Comparison of ENCODE assay signal across 11 cellular contexts in genomic region chr4:5524900-5525299, GRCh38.
DNase-seq lines count a peak whose midpoint lies in the region; ATAC-seq and TF ChIP-seq lines count a peak whose summit lies in the region.
"Had no signal": no experiment of that assay in that cellular context is flagged by ENCODE, and none has a peak within 500 bp of the region (broad histone marks: within the 10 kb centered on the region; RNA-seq: fewer than 3 reads in every experiment).

No MANE protein-coding gene starts in this region.

- no peak for ATAC-seq in HG03439 (IDR thresholded peaks at IDR 0.05; ENCODE audit: unreplicated experiment)
- ATAC-seq: activated T-cell treated with anti-CD3 and anti-CD28 coated beads, Interleukin-2, amount 50 U/mL, for 4 hours; Panc1 had no signal

- TF ChIP-seq CTCF in HFF-Myc (IDR thresholded peaks at IDR 0.05; ENCODE audit: low read depth, low read length, missing control alignments) (no peak), fibroblast of pulmonary artery (IDR thresholded peaks at IDR 0.05; ENCODE audit: low read length, missing control alignments) (no peak)

- H3K4me3 ChIP-seq in HFF-Myc (replicated peaks; ENCODE audit: low read depth, low read length): no peak overlapping the region
- H3K4me3 ChIP-seq in fibroblast of pulmonary artery (replicated peaks; ENCODE audit: low read depth, low read length): no peak overlapping the region
- H3K4me3 ChIP-seq: HAP-1 had no signal

- DNase-seq in HFF-Myc (ENCODE audit: extremely low read depth, low read depth): peak; percentile 27
- DNase-seq in T1000 (lab: John Stamatoyannopoulos, UW): peak; percentile 23
- peak; percentile 64 for DNase-seq in fibroblast of pulmonary artery (ENCODE audit: low read depth)
- DNase-seq in retina: peak; percentile 81
- no peak for DNase-seq in DMS114 treated with DMSO at 0.1 percent for 48 hours (lab: John Stamatoyannopoulos, UW; ENCODE audit: unreplicated experiment)
- no peak for DNase-seq in SIG-M5 treated with dmso at 0.1 percent for 504 hours (lab: John Stamatoyannopoulos, UW; ENCODE audit: unreplicated experiment)
- DNase-seq: activated T-cell treated with anti-CD3 and anti-CD28 coated beads, Interleukin-2, amount 50 U/mL, for 4 hours; NCI-H1105 treated with DMSO at 0.1 percent for 48 hours had no signal

Comparison
In these comparisons a context has a peak if more than half of its experiments do, and no peak if none do; other contexts are left out.
1. DNase-seq: peak in HFF-Myc (single experiment), T1000 (single experiment), fibroblast of pulmonary artery (single experiment) and retina (single experiment); none in DMS114 treated with DMSO at 0.1 percent for 48 hours (single experiment) and SIG-M5 treated with dmso at 0.1 percent for 504 hours (single experiment).